ENCODE assay signal across 12 cellular contexts in the genomic region with DNA sequence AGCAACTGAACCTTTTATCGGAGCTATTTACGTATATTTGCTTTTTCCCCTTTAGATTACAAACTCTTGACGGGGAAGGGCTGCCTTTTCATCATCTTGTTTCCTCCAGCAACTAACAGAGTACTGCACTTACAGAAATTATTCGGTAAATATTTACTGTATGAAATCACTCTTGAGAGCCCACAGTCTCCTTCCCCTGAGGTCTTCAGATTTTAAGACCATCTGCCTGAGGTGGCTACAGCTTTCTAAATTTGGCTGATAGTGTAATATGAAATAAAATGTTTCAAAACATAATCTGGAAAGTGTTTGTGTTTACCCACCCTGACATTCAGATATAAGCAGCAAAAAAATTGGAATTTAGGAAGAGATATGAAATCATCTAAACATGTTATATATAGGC.
DNase-seq lines count a peak whose midpoint lies in the region; ATAC-seq and TF ChIP-seq lines count a peak whose summit lies in the region.
"Had no signal": no experiment of that assay in that cellular context is flagged by ENCODE, and none has a peak within 500 bp of the region (broad histone marks: within the 10 kb centered on the region; RNA-seq: fewer than 3 reads in every experiment).

No MANE protein-coding gene starts in this region.

- H3K79me1 ChIP-seq in IMR-90 (ENCODE audit: low read depth in 1 of 2, low read length in 2 of 2), result peaks cover 0 to 18% of the 10 kb centered on the region in 2 experiments; a peak in 1 of 4 replicates

- TF ChIP-seq RAD21 in IMR-90 (IDR thresholded peaks at IDR 0.05; ENCODE audit: low read length), result no peak

- peaks cover 3% of the 10 kb centered on the region; the same call in 1 of the 2 replicates for H3K9me1 ChIP-seq in IMR-90 (ENCODE audit: insufficient read depth, low read length)

- peaks cover 1% of the 10 kb centered on the region; the same call in 1 of the 2 replicates for H3K36me3 ChIP-seq in IMR-90 (ENCODE audit: control insufficient read depth, insufficient read depth, low read length)
- no peaks in the 10 kb centered on the region for H3K36me3 ChIP-seq in OCI-LY7 (ENCODE audit: insufficient read depth, low read length)
- H3K36me3 ChIP-seq in hepatocyte (replicated peaks; ENCODE audit: insufficient read depth, low read depth), result no peaks in the 10 kb centered on the region
- H3K36me3 ChIP-seq: BE2C had no signal

- H3K27ac ChIP-seq in IMR-90 (ENCODE audit: insufficient read depth, low read length) (no peak overlapping the region), OCI-LY7 (ENCODE audit: low read depth, low read length, poor library complexity, severe bottlenecking) (peak overlapping the region; percentile 9), hepatocyte (no peak overlapping the region)

- no peak overlapping the region for H4K91ac ChIP-seq in IMR-90 (ENCODE audit: insufficient read depth, low read depth, low read length)

- POLR2A ChIA-PET in IMR-90 (lab: Charles Lee; ENCODE audit: unreplicated experiment) (no interaction called here), OCI-LY7 (lab: Charles Lee) (interaction anchor here (0.6 to 10.6 kb wide), 4 partner anchors 10 to 213 kb away, joined by 4 to 115 read pairs (median 17); no protein-coding TSS in a partner anchor)

- H2BK5ac ChIP-seq in IMR-90 (ENCODE audit: low read depth, low read length, poor library complexity, severe bottlenecking), result no peak overlapping the region

- H4K5ac ChIP-seq in IMR-90 (ENCODE audit: low read depth, low read length), result no peak overlapping the region

- H2BK120ac ChIP-seq in IMR-90 (ENCODE audit: low read depth, low read length), result no peak overlapping the region

- WGBS in IMR-90 (ENCODE audit: extremely low coverage in 2 of 2, insufficient read length in 1 of 2), 2 experiments, result no CpG with 5 or more reads among the region's 4 CpGs
- 41% methylated on average over 4 of the region's 4 CpGs for WGBS in hepatocyte (ENCODE audit: low lambda C conversion rate, missing lambda C conversion rate)

- DNase-seq in DMS53 treated with DMSO at 0.1 percent for 48 hours (lab: John Stamatoyannopoulos, UW; ENCODE audit: unreplicated experiment) (peak; percentile 52), IMR-90 (no peak), OCI-LY7 (ENCODE audit: low spot score) (no peak), myocyte (ENCODE audit: low read depth) (peak; percentile 20), hepatocyte (ENCODE audit: low spot score) (no peak), NCI-H2196 (lab: John Stamatoyannopoulos, UW; ENCODE audit: unreplicated experiment) (no peak)
- DNase-seq: BE2C, NCI-H187 treated with DMSO at 0.1 percent for 48 hours, NCI-H2227 treated with DMSO at 0.1 percent for 48 hours, SIG-M5, T-helper 17 cell had no signal

- 0 out of 2 replicates have a peak overlapping the region, but pooled peaks have one; percentile 48 for H2AK5ac ChIP-seq in IMR-90 (ENCODE audit: low read depth, low read length)

- in situ Hi-C loops in IMR-90 (cut with MboI; ENCODE audit: low sequenced_read_pairs), result no loop called here

- H2AK9ac ChIP-seq in IMR-90 (replicated peaks; ENCODE audit: low read depth, low read length, poor library complexity), result no peak overlapping the region

- H3K9me2 ChIP-seq in OCI-LY7 (ENCODE audit: insufficient read depth, low read length), result no peaks in the 10 kb centered on the region
- H3K9me2 ChIP-seq in hepatocyte (replicated peaks; ENCODE audit: insufficient read depth), result no peaks in the 10 kb centered on the region

- dilution Hi-C loops in IMR-90 (cut with HindIII; ENCODE audit: low sequenced_read_pairs, unreplicated experiment), result no loop called here

- H4K20me1 ChIP-seq in IMR-90 (ENCODE audit: insufficient read depth, low read length) (no peaks in the 10 kb centered on the region), OCI-LY7 (ENCODE audit: insufficient read depth, low read length) (no peaks in the 10 kb centered on the region), hepatocyte (ENCODE audit: insufficient read depth, poor library complexity, severe bottlenecking) (peaks cover 3% of the 10 kb centered on the region)

- no peak overlapping the region for H2BK15ac ChIP-seq in IMR-90 (ENCODE audit: low read depth, low read length)

- H3K4me1 ChIP-seq in IMR-90 (ENCODE audit: control insufficient read depth, insufficient read depth, low read length) (peaks cover 4% of the 10 kb centered on the region), OCI-LY7 (ENCODE audit: insufficient read depth, low read length, poor library complexity, severe bottlenecking) (peaks cover 88% of the 10 kb centered on the region), hepatocyte (ENCODE audit: insufficient read depth) (peaks cover 28% of the 10 kb centered on the region)

- H3K23ac ChIP-seq in IMR-90 (ENCODE audit: low read depth, low read length), result no peak overlapping the region

- H3K4ac ChIP-seq in IMR-90 (ENCODE audit: low read depth, low read length), result no peak overlapping the region

- H3K27me3 ChIP-seq in IMR-90 (ENCODE audit: control insufficient read depth, insufficient read depth, low read length), result no peaks in the 10 kb centered on the region
- no peaks in the 10 kb centered on the region for H3K27me3 ChIP-seq in hepatocyte
- H3K27me3 ChIP-seq: BE2C had no signal

- intact Hi-C loops in IMR-90 (cut with micrococcal nuclease), result no loop called here
- intact Hi-C loops in OCI-LY7 (cut with micrococcal nuclease; ENCODE audit: unreplicated experiment), result no loop called here

- H3K9ac ChIP-seq in IMR-90 (ENCODE audit: low read depth, low read length), result no peak overlapping the region

- CTCF ChIA-PET in IMR-90 (lab: Yijun Ruan, JAX), result interaction anchor here (1.2 kb wide), 1 partner anchor 20 kb away, joined by 3 read pairs; no protein-coding TSS in a partner anchor
- CTCF ChIA-PET in OCI-LY7 (lab: Charles Lee; ENCODE audit: unreplicated experiment), result no interaction called here

- TF ChIP-seq CTCF in IMR-90 (conservative IDR thresholded peaks at IDR 0.05; ENCODE audit: low read depth, low read length), result no peak
- TF ChIP-seq CTCF in OCI-LY7 (conservative IDR thresholded peaks at IDR 0.05; ENCODE audit: low read length), result no peak
- no peak for TF ChIP-seq CTCF in hepatocyte (IDR thresholded peaks at IDR 0.05; ENCODE audit: poor library complexity)

- H3K4me3 ChIP-seq in IMR-90 (ENCODE audit: insufficient read depth, low read depth, low read length) (no peak overlapping the region), OCI-LY7 (ENCODE audit: low read depth, low read length, poor library complexity, severe bottlenecking) (no peak overlapping the region), hepatocyte (no peak overlapping the region)

- H3K4me2 ChIP-seq in IMR-90 (ENCODE audit: low read depth, low read length) (no peak overlapping the region; the same call in 1 of the 2 replicates), OCI-LY7 (ENCODE audit: low read length) (no peak overlapping the region), hepatocyte (no peak overlapping the region)

- no peak overlapping the region for H4K8ac ChIP-seq in IMR-90 (ENCODE audit: low read depth in 2 of 2, low read length in 2 of 2)

- H3K9me3 ChIP-seq in IMR-90 (ENCODE audit: control insufficient read depth, insufficient read depth, low read length) (no peaks in the 10 kb centered on the region), OCI-LY7 (ENCODE audit: low read length) (no peaks in the 10 kb centered on the region; the same call in 1 of the 2 replicates), hepatocyte (ENCODE audit: low read depth) (no peaks in the 10 kb centered on the region)
- H3K9me3 ChIP-seq: BE2C had no signal

- no peak overlapping the region for H3K14ac ChIP-seq in IMR-90 (replicated peaks; ENCODE audit: low read depth, low read length)

- ATAC-seq in IMR-90 (ENCODE audit: low read depth) (peak; percentile 68), HG03039 (IDR thresholded peaks at IDR 0.05; ENCODE audit: unreplicated experiment) (no peak)
- ATAC-seq: T-helper 17 cell had no signal

- no peak overlapping the region for H2BK20ac ChIP-seq in IMR-90 (ENCODE audit: low read depth, low read length)

- TF ChIP-seq POLR2A in IMR-90 (IDR thresholded peaks at IDR 0.05; ENCODE audit: low read depth, low read length), result no peak

- no peak overlapping the region for H3K56ac ChIP-seq in IMR-90 (ENCODE audit: extremely low read depth, insufficient read depth, low read length)

- H2AFZ ChIP-seq in IMR-90 (replicated peaks; ENCODE audit: low read length, poor library complexity) (no peak overlapping the region), OCI-LY7 (ENCODE audit: low read length) (peak overlapping the region; percentile 7; the same call in 1 of the 2 replicates), hepatocyte (no peak overlapping the region)

- peaks cover 7% of the 10 kb centered on the region; the same call in 1 of the 2 replicates for H3K79me2 ChIP-seq in OCI-LY7 (ENCODE audit: insufficient read depth, low read depth, low read length)
- H3K79me2 ChIP-seq in hepatocyte, result peaks cover 81% of the 10 kb centered on the region

- BruUV-seq in IMR-90 (replicated peaks; lab: Mats Ljungman, UMichigan) (no TSS peak), OCI-LY7 (replicated peaks; lab: Mats Ljungman, UMichigan) (no TSS peak)

- H3K18ac ChIP-seq in IMR-90 (ENCODE audit: low read depth, low read length), result no peak overlapping the region

TF ChIP-seq in IMR-90, 13 proteins besides CTCF, POLR2A, EP300 and RAD21:
- TF ChIP-seq RCOR1 (IDR thresholded peaks at IDR 0.05; ENCODE audit: insufficient replicate concordance, low read length) (no peak), CHD1 (IDR thresholded peaks at IDR 0.05; ENCODE audit: low read depth, low read length) (no peak), FOS (IDR thresholded peaks at IDR 0.05; ENCODE audit: low read depth, low read length) (no peak), MAZ (IDR thresholded peaks at IDR 0.05; ENCODE audit: borderline replicate concordance, low read depth, low read length) (no peak), CEBPB (IDR thresholded peaks at IDR 0.05; ENCODE audit: low read depth, low read length) (no peak), NFE2L2 (IDR thresholded peaks at IDR 0.05; ENCODE audit: low read depth, low read length) (no peak), MAFK (IDR thresholded peaks at IDR 0.05; ENCODE audit: low read depth, low read length) (no peak), MXI1 (IDR thresholded peaks at IDR 0.05; ENCODE audit: borderline replicate concordance, low read depth, low read length) (no peak), RFX5 (IDR thresholded peaks at IDR 0.05; ENCODE audit: low read depth, low read length) (no peak)
- TF ChIP-seq, protein P1, sequence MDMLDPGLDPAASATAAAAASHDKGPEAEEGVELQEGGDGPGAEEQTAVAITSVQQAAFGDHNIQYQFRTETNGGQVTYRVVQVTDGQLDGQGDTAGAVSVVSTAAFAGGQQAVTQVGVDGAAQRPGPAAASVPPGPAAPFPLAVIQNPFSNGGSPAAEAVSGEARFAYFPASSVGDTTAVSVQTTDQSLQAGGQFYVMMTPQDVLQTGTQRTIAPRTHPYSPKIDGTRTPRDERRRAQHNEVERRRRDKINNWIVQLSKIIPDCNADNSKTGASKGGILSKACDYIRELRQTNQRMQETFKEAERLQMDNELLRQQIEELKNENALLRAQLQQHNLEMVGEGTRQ (IDR thresholded peaks at IDR 0.05; ENCODE audit: low read depth, low read length), result no peak

Comparison
In these comparisons a context has a peak if more than half of its experiments do, and no peak if none do; other contexts are left out.
1. DNase-seq: peak in DMS53 treated with DMSO at 0.1 percent for 48 hours (single experiment) and myocyte (single experiment); none in IMR-90 (single experiment), OCI-LY7 (single experiment), hepatocyte (single experiment) and NCI-H2196 (single experiment).